8 cellular contexts compared by ENCODE assay signal in genomic region chr13:112872657-112873631, GRCh38.
DNase-seq lines count a peak whose midpoint lies in the region; ATAC-seq and TF ChIP-seq lines count a peak whose summit lies in the region.
"Not testable (repeated sequence)": the region's sequence is repeated elsewhere in the genome, so short reads cannot be mapped to it uniquely, and the experiment has no call there.

No MANE protein-coding gene starts in this region.

- H3K4me1 ChIP-seq in naive thymus-derived CD4-positive, alpha-beta T cell (ENCODE audit: control insufficient read depth in 2 of 2, insufficient read depth in 2 of 2, low read length in 2 of 2): peaks cover 0 to 17% of the 10 kb centered on the region in 2 donors
- peaks cover 0 to 12% (median 9%) of the 10 kb centered on the region in 4 donors for H3K4me1 ChIP-seq in stomach

- peak overlapping the region; percentile 16; the same call in 1 of the 2 replicates for H3K4me3 ChIP-seq in GM12864 (ENCODE audit: low read depth, low read length)
- peak overlapping the region; percentile 23 for H3K4me3 ChIP-seq in SU-DHL-6 (ENCODE audit: insufficient read depth, low read length, poor library complexity, severe bottlenecking)
- H3K4me3 ChIP-seq in naive thymus-derived CD4-positive, alpha-beta T cell (ENCODE audit: low read length): peak overlapping the region; percentile 8
- H3K4me3 ChIP-seq in stomach: not testable (repeated sequence)

- CTCF ChIA-PET in naive thymus-derived CD4-positive, alpha-beta T cell (lab: Charles Lee): not testable (repeated sequence)

- H3K36me3 Mint-ChIP-seq in effector memory CD8-positive, alpha-beta T cell (ENCODE audit: insufficient read depth): peaks cover 40% of the 10 kb centered on the region
- peaks cover 24 to 56% (median 37%) of the 10 kb centered on the region in 5 donors for H3K36me3 Mint-ChIP-seq in naive thymus-derived CD4-positive, alpha-beta T cell

- peaks cover 13 to 17% of the 10 kb centered on the region in 2 donors for H3K4me1 Mint-ChIP-seq in effector memory CD8-positive, alpha-beta T cell (ENCODE audit: low read depth in 2 of 2)
- H3K4me1 Mint-ChIP-seq in naive thymus-derived CD4-positive, alpha-beta T cell: peaks cover 22 to 35% (median 28%) of the 10 kb centered on the region in 7 donors

- not testable (repeated sequence) for H3K27me3 Mint-ChIP-seq in effector memory CD8-positive, alpha-beta T cell; naive thymus-derived CD4-positive, alpha-beta T cell

- TF ChIP-seq EP300 in stomach (IDR thresholded peaks at IDR 0.05): not testable (repeated sequence)

- H3K27ac Mint-ChIP-seq in effector memory CD8-positive, alpha-beta T cell: peak overlapping the region; percentile 88
- H3K27ac Mint-ChIP-seq in naive thymus-derived CD4-positive, alpha-beta T cell: peak overlapping the region; percentile 86 to 95 (median 90)

- H3K9me2 ChIP-seq in SU-DHL-6 (replicated peaks; ENCODE audit: insufficient read depth, low read length): not testable (repeated sequence)

- peak; percentile 89 for DNase-seq in GM12864 (ENCODE audit: low read depth)
- peak; percentile 51 to 64 for DNase-seq in activated T-cell treated with anti-CD3 and anti-CD28 coated beads, Interleukin-2, amount 50 U/mL, for 48 hours
- DNase-seq in effector memory CD8-positive, alpha-beta T cell: peak in 2 of 3 experiments; percentile 18 to 26
- DNase-seq in naive thymus-derived CD4-positive, alpha-beta T cell: peak in 8 of 9 donors; percentile 23 to 70 (median 56)
- DNase-seq in stomach: not testable (repeated sequence)

- not testable (repeated sequence) for H4K20me1 ChIP-seq in SU-DHL-6 (ENCODE audit: low read depth, low read length)

- H3K4me2 ChIP-seq in SU-DHL-6 (ENCODE audit: low read depth, low read length, poor library complexity, severe bottlenecking): peak overlapping the region; percentile 38

- POLR2A ChIA-PET in naive thymus-derived CD4-positive, alpha-beta T cell (lab: Charles Lee): not testable (repeated sequence)

- H3K27ac ChIP-seq in SU-DHL-6 (ENCODE audit: low read depth, low read length): peak overlapping the region; percentile 75
- peak overlapping the region; percentile 43 for H3K27ac ChIP-seq in naive thymus-derived CD4-positive, alpha-beta T cell (ENCODE audit: low read depth, low read length)
- peak overlapping the region in 3 of 5 donors; percentile 20 to 62 (median 43) for H3K27ac ChIP-seq in stomach

- H3K9me3 Mint-ChIP-seq in effector memory CD8-positive, alpha-beta T cell: peaks cover 8 to 15% of the 10 kb centered on the region in 2 donors
- H3K9me3 Mint-ChIP-seq in naive thymus-derived CD4-positive, alpha-beta T cell: peaks cover 0 to 29% (median 18%) of the 10 kb centered on the region in 11 donors

- peaks cover 19% of the 10 kb centered on the region for H3F3A ChIP-seq in SU-DHL-6 (ENCODE audit: insufficient read depth)

- peak overlapping the region; percentile 5 for H2AFZ ChIP-seq in SU-DHL-6 (ENCODE audit: low read depth, low read length, severe bottlenecking)

- not testable (repeated sequence) for TF ChIP-seq POLR2A in stomach (IDR thresholded peaks at IDR 0.05)

- not testable (repeated sequence) for H3K36me3 ChIP-seq in SU-DHL-6 (ENCODE audit: low read length)
- H3K36me3 ChIP-seq in naive thymus-derived CD4-positive, alpha-beta T cell (ENCODE audit: control insufficient read depth in 2 of 3, insufficient read depth in 3 of 3, low read length in 3 of 3): peaks cover 0 to 18% (median 0%) of the 10 kb centered on the region in 3 experiments
- H3K36me3 ChIP-seq in stomach: peaks cover 3 to 48% (median 45%) of the 10 kb centered on the region in 4 donors

- peak overlapping the region; percentile 33 to 43 for H3K4me3 Mint-ChIP-seq in effector memory CD8-positive, alpha-beta T cell
- H3K4me3 Mint-ChIP-seq in naive thymus-derived CD4-positive, alpha-beta T cell: peak overlapping the region; percentile 23 to 78 (median 55)

- not testable (repeated sequence) for TF ChIP-seq CTCF in GM12864 (IDR thresholded peaks at IDR 0.05; ENCODE audit: low read depth, low read length, missing control alignments); SU-DHL-6 (IDR thresholded peaks at IDR 0.05; ENCODE audit: insufficient read depth, low read length, poor library complexity, severe bottlenecking); stomach (IDR thresholded peaks at IDR 0.05)

- H3K9me3 ChIP-seq in SU-DHL-6 (ENCODE audit: insufficient read depth, low read length); stomach: not testable (repeated sequence)
- peaks cover 0 to 16% (median 3%) of the 10 kb centered on the region in 3 experiments for H3K9me3 ChIP-seq in naive thymus-derived CD4-positive, alpha-beta T cell (ENCODE audit: control insufficient read depth in 2 of 3, low read length in 3 of 3)

- WGBS in stomach, 5 donors: 34 to 48% (median 35%) methylated on average over 25 of the region's 25 CpGs

- not testable (repeated sequence) for H3K27me3 ChIP-seq in SU-DHL-6 (ENCODE audit: low read length); naive thymus-derived CD4-positive, alpha-beta T cell (ENCODE audit: control insufficient read depth in 2 of 2, insufficient read depth in 2 of 2, low read length in 2 of 2); stomach

- intact Hi-C loops in naive thymus-derived CD4-positive, alpha-beta T cell (cut with micrococcal nuclease): loop anchor here in 1 of 2 donors (5.0 kb wide), 1 partner anchor 181 kb away; the partner anchor contains the start of gene ATP11A
- intact Hi-C loops in stomach (cut with DNase I; ENCODE audit: low total_unique reads): not testable (repeated sequence)

- H3K9ac ChIP-seq in SU-DHL-6 (ENCODE audit: low read length): peak overlapping the region; percentile 1; the same call in 1 of the 2 replicates

- H3K79me2 ChIP-seq in SU-DHL-6 (ENCODE audit: insufficient read depth, low read length): not testable (repeated sequence)

- peak; percentile 40 for ATAC-seq in GM21515 (IDR thresholded peaks at IDR 0.05; ENCODE audit: unreplicated experiment)
- peak; percentile 22 for ATAC-seq in HG03520 (IDR thresholded peaks at IDR 0.05; ENCODE audit: unreplicated experiment)
- ATAC-seq in effector memory CD8-positive, alpha-beta T cell (replicated peaks): peak; percentile 79
- peak; percentile 74 for ATAC-seq in naive thymus-derived CD4-positive, alpha-beta T cell

Comparison
In these comparisons a context has a peak if more than half of its experiments do, and no peak if none do; other contexts are left out.
1. ATAC-seq: peak in every context shown above with its lines; median percentile 79 in effector memory CD8-positive, alpha-beta T cell; 74 in naive thymus-derived CD4-positive, alpha-beta T cell; 40 in GM21515; 22 in HG03520.